30 cellular contexts compared by ENCODE assay signal in the genomic region with DNA sequence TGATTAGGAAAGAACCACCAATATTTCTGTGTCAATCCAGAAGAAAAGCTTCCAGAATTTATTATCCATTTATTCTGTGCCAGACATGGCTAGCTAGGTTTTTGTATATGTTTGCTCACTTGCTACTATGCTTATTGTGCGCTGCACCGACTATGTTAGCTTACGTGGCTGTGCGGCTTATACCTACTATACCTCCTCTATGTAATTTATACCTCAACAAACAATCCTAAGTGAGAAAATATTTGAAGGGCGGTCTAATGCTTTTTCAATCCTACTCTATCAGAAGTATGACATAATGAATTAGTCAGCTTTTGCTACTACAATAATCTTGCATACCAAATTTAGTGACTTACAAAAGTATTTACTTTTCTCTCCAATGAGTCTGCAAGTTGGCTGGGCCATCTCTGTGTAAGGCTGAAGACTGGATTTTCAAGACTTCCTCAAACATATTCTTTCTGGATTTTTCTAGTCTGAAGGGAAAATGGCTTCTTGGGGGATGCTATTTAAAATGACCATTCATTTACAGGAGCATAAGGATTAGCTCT.
"Had no signal": no experiment of that assay in that cellular context is flagged by ENCODE, and none has a peak within 500 bp of the region (broad histone marks: within the 10 kb centered on the region; RNA-seq: fewer than 3 reads in every experiment).

No MANE protein-coding gene starts in this region.

- DNase-seq: activated CD4-positive, alpha-beta T cell treated with anti-CD3 and anti-CD28 coated beads for 36 hours; activated CD4-positive, alpha-beta T cell treated with anti-CD3 and anti-CD28 coated beads, Interleukin-2, amount 50 U/mL, for 48 hours; activated CD4-positive, CD25-positive, alpha-beta regulatory T cell; activated CD8-positive, alpha-beta memory T cell treated with anti-CD3 and anti-CD28 coated beads for 24 hours; activated effector memory CD4-positive, alpha-beta T cell treated with Interleukin-2 at 50 U/mL for 16 hours; activated naive CD4-positive, alpha-beta T cell treated with Interleukin-2 at 50 U/mL for 16 hours; anterior cingulate cortex; endodermal cell; gastrocnemius medialis; glutamatergic neuron; left colon; naive thymus-derived CD4-positive, alpha-beta T cell; occipital lobe; stimulated activated CD4-positive, alpha-beta T cell treated with anti-CD3 and anti-CD28 coated beads, Interleukin-1b, Interleukin-23, amount 100 ng/mL, for 48 hours; stimulated activated CD4-positive, alpha-beta T cell treated with anti-CD3 and anti-CD28 coated beads, Interleukin-4, amount 100 ng/mL, for 4 hours; stimulated activated CD8-positive, alpha-beta memory T cell treated with anti-CD3 and anti-CD28 coated beads, Interleukin-4, amount 100 ng/mL, for 48 hours; stimulated activated naive CD8-positive, alpha-beta T cell treated with anti-CD3 and anti-CD28 coated beads, Interleukin-15, amount 100 ng/mL, for 72 hours; substantia nigra; uterus had no signal

- H3K27ac ChIP-seq: esophagus muscularis mucosa, gastrocnemius medialis, right atrium auricular region, uterus had no signal

- H3K9me3 Mint-ChIP-seq: neural crest cell; stimulated activated memory B cell treated with anti-CD40 and anti-IgM and Interleukin-4, amounts not matched to agents 10 μg/mL and 1 μg/mL and 100 μg/mL, for 72 hours; stimulated activated naive CD8-positive, alpha-beta T cell treated with anti-CD3 and anti-CD28 coated beads, Interleukin-15, amount 100 ng/mL, for 72 hours had no signal

- H3K4me3 Mint-ChIP-seq: activated CD4-positive, alpha-beta T cell treated with anti-CD3 and anti-CD28 coated beads for 36 hours; activated naive CD8-positive, alpha-beta T cell; brain; dendritic cell treated with granulocyte-macrophage colony-stimulating factor and Interleukin-4, amounts not matched to agents 40 ng/mL and 50 ng/mL, for 4 days; endodermal cell; mesothelial cell of epicardium; naive thymus-derived CD4-positive, alpha-beta T cell; neural crest cell; stimulated activated memory B cell treated with anti-CD40 and anti-IgM and Interleukin-4, amounts not matched to agents 10 μg/mL and 1 μg/mL and 100 μg/mL, for 72 hours; stimulated activated naive CD8-positive, alpha-beta T cell treated with anti-CD3 and anti-CD28 coated beads, Interleukin-15, amount 100 ng/mL, for 72 hours; type B pancreatic cell had no signal

- H3K9me3 ChIP-seq: esophagus muscularis mucosa, gastrocnemius medialis, right atrium auricular region, uterus had no signal

- H3K27me3 ChIP-seq: esophagus muscularis mucosa, gastrocnemius medialis, right atrium auricular region, uterus had no signal

- H3K36me3 Mint-ChIP-seq: activated naive CD8-positive, alpha-beta T cell; brain; naive thymus-derived CD4-positive, alpha-beta T cell; stimulated activated memory B cell treated with anti-CD40 and anti-IgM and Interleukin-4, amounts not matched to agents 10 μg/mL and 1 μg/mL and 100 μg/mL, for 72 hours; type B pancreatic cell had no signal

- H3K4me1 Mint-ChIP-seq: activated CD4-positive, alpha-beta T cell treated with anti-CD3 and anti-CD28 coated beads for 36 hours; naive thymus-derived CD4-positive, alpha-beta T cell; stimulated activated memory B cell treated with anti-CD40 and anti-IgM and Interleukin-4, amounts not matched to agents 10 μg/mL and 1 μg/mL and 100 μg/mL, for 72 hours; stimulated activated naive CD8-positive, alpha-beta T cell treated with anti-CD3 and anti-CD28 coated beads, Interleukin-15, amount 100 ng/mL, for 72 hours had no signal

- FAIRE-seq: keratinocyte had no signal

- H3K27me3 Mint-ChIP-seq: brain; dendritic cell treated with granulocyte-macrophage colony-stimulating factor and Interleukin-4, amounts not matched to agents 40 ng/mL and 50 ng/mL, for 4 days; stimulated activated memory B cell treated with anti-CD40 and anti-IgM and Interleukin-4, amounts not matched to agents 10 μg/mL and 1 μg/mL and 100 μg/mL, for 72 hours; stimulated activated naive CD8-positive, alpha-beta T cell treated with anti-CD3 and anti-CD28 coated beads, Interleukin-15, amount 100 ng/mL, for 72 hours; type B pancreatic cell had no signal

- H3K36me3 ChIP-seq: esophagus muscularis mucosa, gastrocnemius medialis, right atrium auricular region, uterus had no signal

- H3K4me3 ChIP-seq: esophagus muscularis mucosa, gastrocnemius medialis, right atrium auricular region, smooth muscle cell, uterus had no signal

- H3K4me1 ChIP-seq: esophagus muscularis mucosa, gastrocnemius medialis, right atrium auricular region, uterus had no signal

- H3K27ac Mint-ChIP-seq: activated CD4-positive, alpha-beta T cell treated with anti-CD3 and anti-CD28 coated beads for 36 hours; activated naive CD8-positive, alpha-beta T cell; dendritic cell treated with granulocyte-macrophage colony-stimulating factor and Interleukin-4, amounts not matched to agents 40 ng/mL and 50 ng/mL, for 4 days; endodermal cell; mesothelial cell of epicardium; naive thymus-derived CD4-positive, alpha-beta T cell; stimulated activated memory B cell treated with anti-CD40 and anti-IgM and Interleukin-4, amounts not matched to agents 10 μg/mL and 1 μg/mL and 100 μg/mL, for 72 hours; stimulated activated naive CD8-positive, alpha-beta T cell treated with anti-CD3 and anti-CD28 coated beads, Interleukin-15, amount 100 ng/mL, for 72 hours; type B pancreatic cell had no signal
